Comparison of ENCODE assay signal across 9 cellular contexts in the genomic region with DNA sequence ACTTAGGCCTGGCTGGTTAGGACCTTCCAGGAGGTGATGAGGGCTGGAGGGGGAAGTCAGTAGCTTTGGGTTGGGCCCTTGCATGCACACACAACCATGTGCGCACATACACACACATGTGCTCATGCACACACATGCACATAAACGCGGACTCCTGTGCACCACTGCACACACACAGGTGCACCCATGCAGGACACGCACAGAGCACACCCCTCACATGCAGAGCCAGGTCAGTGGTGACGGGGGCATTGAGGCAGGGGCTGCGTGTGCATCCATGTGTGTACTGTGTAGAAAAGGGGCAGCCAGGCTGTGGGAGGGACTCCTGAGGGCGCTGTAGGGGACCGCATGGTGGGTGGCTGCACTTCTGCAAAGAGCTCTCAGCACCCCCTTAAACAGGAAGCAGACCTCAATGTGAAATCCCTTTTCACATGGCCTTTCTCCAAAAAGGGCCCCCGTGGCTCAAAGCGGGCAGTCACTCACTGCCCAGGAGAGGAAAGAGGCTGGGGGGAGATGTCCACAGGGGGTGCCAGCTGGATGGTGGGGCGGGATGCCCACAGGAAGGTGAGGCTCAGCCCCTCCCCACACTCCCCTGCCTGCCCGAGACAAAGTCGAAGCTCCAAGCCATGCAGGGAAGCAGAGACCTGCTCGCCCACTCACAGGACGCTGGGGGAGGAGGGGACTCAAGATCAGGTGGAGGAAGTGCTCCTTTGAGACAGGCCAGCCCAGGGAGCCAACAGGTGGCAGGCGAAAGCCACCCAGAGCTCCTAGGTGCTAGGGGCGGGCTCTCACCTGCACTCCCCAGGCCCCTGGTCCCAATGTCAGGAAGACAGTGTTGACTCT.
DNase-seq lines count a peak whose midpoint lies in the region; ATAC-seq and TF ChIP-seq lines count a peak whose summit lies in the region.
"Had no signal": no experiment of that assay in that cellular context is flagged by ENCODE, and none has a peak within 500 bp of the region (broad histone marks: within the 10 kb centered on the region; RNA-seq: fewer than 3 reads in every experiment).

No MANE protein-coding gene starts in this region.

- H3K27ac ChIP-seq in RWPE1 (peak overlapping the region; percentile 43), layer of hippocampus (ENCODE audit: low read depth, low read length) (peak overlapping the region; percentile 43)
- H3K27ac ChIP-seq: ascending aorta had no signal

- H3K27me3 ChIP-seq in layer of hippocampus (ENCODE audit: control insufficient read depth, insufficient read depth, low read length), result no peaks in the 10 kb centered on the region
- H3K27me3 ChIP-seq: ascending aorta had no signal

- DNase-seq in RWPE1 (ENCODE audit: low spot score), result no peak
- no peak for DNase-seq in islet precursor cell
- no peak for DNase-seq in hippocampal formation (lab: John Stamatoyannopoulos, UW)
- DNase-seq in occipital lobe (lab: John Stamatoyannopoulos, UW), result no peak

- TF ChIP-seq CTCF in GM12875 (IDR thresholded peaks at IDR 0.05; ENCODE audit: borderline replicate concordance, insufficient read depth, low read depth, low read length) (peak; percentile 37; the same call in 1 of the 2 replicates), RWPE1 (conservative IDR thresholded peaks at IDR 0.05; ENCODE audit: low read depth) (no peak)

- ATAC-seq in GM21737 (IDR thresholded peaks at IDR 0.05; ENCODE audit: unreplicated experiment) (peak; percentile 43), HG03457 (IDR thresholded peaks at IDR 0.05; ENCODE audit: unreplicated experiment) (no peak)

- POLR2A ChIA-PET in RWPE1 (lab: Yijun Ruan, JAX; ENCODE audit: low non-redundant PET), result interaction anchor here (0.5 kb wide), 1 partner anchor 203 kb away, joined by 3 read pairs; no protein-coding TSS in a partner anchor

- CTCF ChIA-PET in RWPE1 (lab: Yijun Ruan, JAX), result interaction anchor here (0.5 to 1.2 kb wide), 9 partner anchors 10 to 253 kb away, joined by 3 to 5 read pairs (median 4); no protein-coding TSS in a partner anchor

- H3K4me3 ChIP-seq in GM12875 (ENCODE audit: low read depth, low read length), result no peak overlapping the region
- H3K4me3 ChIP-seq: ascending aorta had no signal
